ENCODE assay signal across 20 cellular contexts in the genomic region with DNA sequence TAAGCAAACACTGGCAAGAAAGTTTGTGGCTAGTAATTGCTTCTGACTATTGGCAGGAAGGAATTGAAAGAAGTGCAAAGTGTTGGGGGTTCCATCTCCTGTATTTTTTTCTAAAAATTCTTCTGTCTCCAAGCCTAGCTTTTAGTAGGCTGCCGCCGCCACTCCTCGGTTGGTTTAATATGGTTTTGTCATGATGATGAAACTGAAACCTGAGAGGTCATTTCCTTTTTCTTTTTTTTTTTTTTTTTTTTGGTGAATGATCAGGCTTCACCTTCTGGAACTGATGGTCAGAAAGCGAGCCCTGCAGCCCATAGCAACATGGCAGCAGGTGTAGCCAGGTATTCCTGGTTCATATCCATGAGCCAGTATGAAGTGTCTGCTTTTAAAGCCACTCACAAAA.
A peak's percentile ranks its signal among the peaks of the same experiment; 100 is the strongest.
DNase-seq lines count a peak whose midpoint lies in the region; ATAC-seq, FAIRE-seq and TF ChIP-seq lines count a peak whose summit lies in the region.
"Had no signal": no experiment of that assay in that cellular context is flagged by ENCODE, and none has a peak within 500 bp of the region (broad histone marks: within the 10 kb centered on the region; RNA-seq: fewer than 3 reads in every experiment).

No MANE protein-coding gene starts in this region.

- TF ChIP-seq CTCF in IMR-90 (conservative IDR thresholded peaks at IDR 0.05; ENCODE audit: low read depth, low read length) (no peak), kidney (IDR thresholded peaks at IDR 0.05; ENCODE audit: borderline replicate concordance, extremely low read depth, insufficient read depth) (no peak)

- no peak for TF ChIP-seq POLR2A in IMR-90 (IDR thresholded peaks at IDR 0.05; ENCODE audit: low read depth, low read length)

- DNase-seq in NOMO-1 treated with DMSO at 0.1 percent for 48 hours (lab: John Stamatoyannopoulos, UW; ENCODE audit: unreplicated experiment) (peak; percentile 17), NOMO-1 treated with dmso at 0.1 percent for 144 hours (lab: John Stamatoyannopoulos, UW; ENCODE audit: unreplicated experiment) (no peak), IMR-90 (no peak), kidney (no peak), iPS-NIHi7 (ENCODE audit: extremely low spot score) (no peak)
- DNase-seq in naive thymus-derived CD8-positive, alpha-beta T cell = no peak
- no peak for DNase-seq in activated CD4-positive, alpha-beta T cell treated with anti-CD3 and anti-CD28 coated beads for 1 hour
- DNase-seq: activated CD4-positive, alpha-beta T cell treated with anti-CD3 and anti-CD28 coated beads, Interleukin-2, amount 10 ng/mL, durations not matched to agents 24 days and 14 days; activated CD8-positive, alpha-beta memory T cell treated with anti-CD3 and anti-CD28 coated beads, Interleukin-2, amount 50 U/mL, for 48 hours; anterior cingulate cortex; heart left ventricle; mesendoderm; NCI-H2029; nephron progenitor cell; thyroid gland had no signal

- H2BK5ac ChIP-seq in IMR-90 (ENCODE audit: low read depth, low read length, poor library complexity, severe bottlenecking) = peak overlapping the region; percentile 3

- H2BK20ac ChIP-seq in IMR-90 (ENCODE audit: low read depth, low read length) = no peak overlapping the region

- H3K4ac ChIP-seq in IMR-90 (ENCODE audit: low read depth, low read length) = no peak overlapping the region

- H2AK9ac ChIP-seq in IMR-90 (replicated peaks; ENCODE audit: low read depth, low read length, poor library complexity) = no peak overlapping the region

- peaks cover 25% of the 10 kb centered on the region for H3K4me1 ChIP-seq in IMR-90 (ENCODE audit: control insufficient read depth, insufficient read depth, low read length)
- H3K4me1 ChIP-seq in kidney (ENCODE audit: control insufficient read depth in 1 of 2, insufficient read depth in 1 of 2, low read depth in 1 of 2, low read length in 2 of 2) = peaks cover 2 to 3% of the 10 kb centered on the region in 2 donors

- CTCF ChIA-PET in IMR-90 (lab: Yijun Ruan, JAX) = no interaction called here

- no peak overlapping the region for H3K23ac ChIP-seq in IMR-90 (ENCODE audit: low read depth, low read length)

- ATAC-seq in IMR-90 (ENCODE audit: low read depth) (no peak), GM19452 (IDR thresholded peaks at IDR 0.05; ENCODE audit: unreplicated experiment) (no peak)
- no peak for ATAC-seq in naive thymus-derived CD8-positive, alpha-beta T cell
- ATAC-seq: HCT116; heart left ventricle; stimulated activated effector memory CD8-positive, alpha-beta T cell treated with anti-CD3 and anti-CD28 coated beads, Interleukin-12 subunit alpha, Interleukin-12 subunit beta, amount 100 ng/mL, for 72 hours had no signal

- no peak overlapping the region for H2AK5ac ChIP-seq in IMR-90 (ENCODE audit: low read depth, low read length)

- no peak overlapping the region for H2BK120ac ChIP-seq in IMR-90 (ENCODE audit: low read depth, low read length)

- 0 out of 2 replicates have a peak overlapping the region, but pooled peaks have one; percentile 24 for H4K5ac ChIP-seq in IMR-90 (ENCODE audit: low read depth, low read length)

- H3K9ac ChIP-seq in IMR-90 (ENCODE audit: low read depth, low read length) = no peak overlapping the region
- no peak overlapping the region for H3K9ac ChIP-seq in kidney (ENCODE audit: low read length in 2 of 2)

- TF ChIP-seq RAD21 in IMR-90 (IDR thresholded peaks at IDR 0.05; ENCODE audit: low read length) = no peak

- in situ Hi-C loops in IMR-90 (cut with MboI; ENCODE audit: low sequenced_read_pairs) = no loop called here

- peaks cover 52 to 89% of the 10 kb centered on the region in 2 experiments for H3K79me1 ChIP-seq in IMR-90 (ENCODE audit: low read depth in 1 of 2, low read length in 2 of 2)

- H3K4me2 ChIP-seq in IMR-90 (ENCODE audit: low read depth, low read length) = no peak overlapping the region; the same call in 1 of the 2 replicates

- peak overlapping the region; percentile 38; the same call in 1 of the 2 replicates for H3K27ac ChIP-seq in IMR-90 (ENCODE audit: insufficient read depth, low read length)
- peak overlapping the region; percentile 13 to 58 for H3K27ac ChIP-seq in kidney (ENCODE audit: low read depth in 2 of 2, low read length in 2 of 2)
- H3K27ac ChIP-seq: thyroid gland had no signal

- no peak overlapping the region for H2BK15ac ChIP-seq in IMR-90 (ENCODE audit: low read depth, low read length)

- H3K4me3 ChIP-seq in IMR-90 (ENCODE audit: insufficient read depth, low read depth, low read length) (no peak overlapping the region), kidney (ENCODE audit: low read length in 2 of 2) (peak overlapping the region in 1 of 2 donors; percentile 4)
- H3K4me3 ChIP-seq: heart left ventricle, thyroid gland had no signal

- peaks cover 72% of the 10 kb centered on the region for H4K20me1 ChIP-seq in IMR-90 (ENCODE audit: insufficient read depth, low read length)

- no TSS peak for BruUV-seq in IMR-90 (replicated peaks; lab: Mats Ljungman, UMichigan)

- FAIRE-seq in kidney (lab: Jason Lieb, UNC) = no peak
- FAIRE-seq: HTR-8/SVneo, islet of Langerhans had no signal

- WGBS in IMR-90 (ENCODE audit: extremely low coverage in 2 of 2, insufficient read length in 1 of 2), 2 experiments = no CpG with 5 or more reads among the region's 4 CpGs

- intact Hi-C loops in IMR-90 (cut with micrococcal nuclease) = no loop called here
- intact Hi-C loops in kidney (cut with DNase I) = no loop called here

- H3K36me3 ChIP-seq in IMR-90 (ENCODE audit: control insufficient read depth, insufficient read depth, low read length) (peaks cover 23% of the 10 kb centered on the region), kidney (ENCODE audit: control insufficient read depth in 1 of 2, insufficient read depth in 2 of 2, low read length in 2 of 2) (no peaks in the 10 kb centered on the region)
- H3K36me3 ChIP-seq: thyroid gland had no signal

- no peaks in the 10 kb centered on the region for H3K27me3 ChIP-seq in IMR-90 (ENCODE audit: control insufficient read depth, insufficient read depth, low read length)
- H3K27me3 ChIP-seq: heart left ventricle, thyroid gland had no signal

- H3K56ac ChIP-seq in IMR-90 (ENCODE audit: extremely low read depth, insufficient read depth, low read length) = no peak overlapping the region

- H3K27me3 Mint-ChIP-seq in naive thymus-derived CD8-positive, alpha-beta T cell = no peaks in the 10 kb centered on the region
- H3K27me3 Mint-ChIP-seq: activated CD4-positive, alpha-beta T cell treated with anti-CD3 and anti-CD28 coated beads, Interleukin-2, amount 10 ng/mL, durations not matched to agents 24 days and 14 days had no signal

- no peaks in the 10 kb centered on the region for H3K9me3 Mint-ChIP-seq in naive thymus-derived CD8-positive, alpha-beta T cell
- H3K9me3 Mint-ChIP-seq: nephron progenitor cell; stimulated activated effector memory CD8-positive, alpha-beta T cell treated with anti-CD3 and anti-CD28 coated beads, Interleukin-12 subunit alpha, Interleukin-12 subunit beta, amount 100 ng/mL, for 72 hours had no signal

- H3K4me3 Mint-ChIP-seq in naive thymus-derived CD8-positive, alpha-beta T cell = no peak overlapping the region
- H3K4me3 Mint-ChIP-seq: activated CD4-positive, alpha-beta T cell treated with anti-CD3 and anti-CD28 coated beads, Interleukin-2, amount 10 ng/mL, durations not matched to agents 24 days and 14 days; nephron progenitor cell; stimulated activated effector memory CD8-positive, alpha-beta T cell treated with anti-CD3 and anti-CD28 coated beads, Interleukin-12 subunit alpha, Interleukin-12 subunit beta, amount 100 ng/mL, for 72 hours had no signal

- H4K91ac ChIP-seq in IMR-90 (ENCODE audit: insufficient read depth, low read depth, low read length) = no peak overlapping the region

- dilution Hi-C loops in IMR-90 (cut with HindIII; ENCODE audit: low sequenced_read_pairs, unreplicated experiment) = no loop called here

- peaks cover 0 to 2% (median 0%) of the 10 kb centered on the region in 3 donors for H3K36me3 Mint-ChIP-seq in naive thymus-derived CD8-positive, alpha-beta T cell
- H3K36me3 Mint-ChIP-seq: stimulated activated effector memory CD8-positive, alpha-beta T cell treated with anti-CD3 and anti-CD28 coated beads, Interleukin-12 subunit alpha, Interleukin-12 subunit beta, amount 100 ng/mL, for 72 hours had no signal

- H4K8ac ChIP-seq in IMR-90 (ENCODE audit: low read depth in 2 of 2, low read length in 2 of 2) = no peak overlapping the region

- H2AFZ ChIP-seq in IMR-90 (replicated peaks; ENCODE audit: low read length, poor library complexity) = no peak overlapping the region

- H3K9me1 ChIP-seq in IMR-90 (ENCODE audit: insufficient read depth, low read length) = peaks cover 28% of the 10 kb centered on the region

- H3K18ac ChIP-seq in IMR-90 (ENCODE audit: low read depth, low read length) = peak overlapping the region; percentile 67; the same call in 1 of the 2 replicates

- H3K9me3 ChIP-seq in IMR-90 (ENCODE audit: control insufficient read depth, insufficient read depth, low read length) = no peaks in the 10 kb centered on the region
- H3K9me3 ChIP-seq in kidney (ENCODE audit: control insufficient read depth in 1 of 2, low read length in 2 of 2) = no peaks in the 10 kb centered on the region
- H3K9me3 ChIP-seq: heart left ventricle, thyroid gland had no signal

- no peak overlapping the region for H3K27ac Mint-ChIP-seq in naive thymus-derived CD8-positive, alpha-beta T cell
- H3K27ac Mint-ChIP-seq: activated CD4-positive, alpha-beta T cell treated with anti-CD3 and anti-CD28 coated beads, Interleukin-2, amount 10 ng/mL, durations not matched to agents 24 days and 14 days; nephron progenitor cell; stimulated activated effector memory CD8-positive, alpha-beta T cell treated with anti-CD3 and anti-CD28 coated beads, Interleukin-12 subunit alpha, Interleukin-12 subunit beta, amount 100 ng/mL, for 72 hours had no signal

- POLR2A ChIA-PET in IMR-90 (lab: Charles Lee; ENCODE audit: unreplicated experiment) = no interaction called here
- POLR2A ChIA-PET in naive thymus-derived CD8-positive, alpha-beta T cell (lab: Charles Lee) = no interaction called here

- no peak overlapping the region for H3K14ac ChIP-seq in IMR-90 (replicated peaks; ENCODE audit: low read depth, low read length)

- peaks cover 0 to 1% (median 0%) of the 10 kb centered on the region in 4 donors for H3K4me1 Mint-ChIP-seq in naive thymus-derived CD8-positive, alpha-beta T cell

TF ChIP-seq in IMR-90, 13 proteins besides CTCF, POLR2A, EP300 and RAD21 (continues in another document):
- TF ChIP-seq, protein P1, sequence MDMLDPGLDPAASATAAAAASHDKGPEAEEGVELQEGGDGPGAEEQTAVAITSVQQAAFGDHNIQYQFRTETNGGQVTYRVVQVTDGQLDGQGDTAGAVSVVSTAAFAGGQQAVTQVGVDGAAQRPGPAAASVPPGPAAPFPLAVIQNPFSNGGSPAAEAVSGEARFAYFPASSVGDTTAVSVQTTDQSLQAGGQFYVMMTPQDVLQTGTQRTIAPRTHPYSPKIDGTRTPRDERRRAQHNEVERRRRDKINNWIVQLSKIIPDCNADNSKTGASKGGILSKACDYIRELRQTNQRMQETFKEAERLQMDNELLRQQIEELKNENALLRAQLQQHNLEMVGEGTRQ (IDR thresholded peaks at IDR 0.05; ENCODE audit: low read depth, low read length) = no peak
- TF ChIP-seq RFX5 (IDR thresholded peaks at IDR 0.05; ENCODE audit: low read depth, low read length) (no peak), NFE2L2 (IDR thresholded peaks at IDR 0.05; ENCODE audit: low read depth, low read length) (no peak), CHD1 (IDR thresholded peaks at IDR 0.05; ENCODE audit: low read depth, low read length) (no peak), BHLHE40 (IDR thresholded peaks at IDR 0.05; ENCODE audit: low read depth, low read length) (no peak)
